ENCODE assay signal across 19 cellular contexts in the genomic region with DNA sequence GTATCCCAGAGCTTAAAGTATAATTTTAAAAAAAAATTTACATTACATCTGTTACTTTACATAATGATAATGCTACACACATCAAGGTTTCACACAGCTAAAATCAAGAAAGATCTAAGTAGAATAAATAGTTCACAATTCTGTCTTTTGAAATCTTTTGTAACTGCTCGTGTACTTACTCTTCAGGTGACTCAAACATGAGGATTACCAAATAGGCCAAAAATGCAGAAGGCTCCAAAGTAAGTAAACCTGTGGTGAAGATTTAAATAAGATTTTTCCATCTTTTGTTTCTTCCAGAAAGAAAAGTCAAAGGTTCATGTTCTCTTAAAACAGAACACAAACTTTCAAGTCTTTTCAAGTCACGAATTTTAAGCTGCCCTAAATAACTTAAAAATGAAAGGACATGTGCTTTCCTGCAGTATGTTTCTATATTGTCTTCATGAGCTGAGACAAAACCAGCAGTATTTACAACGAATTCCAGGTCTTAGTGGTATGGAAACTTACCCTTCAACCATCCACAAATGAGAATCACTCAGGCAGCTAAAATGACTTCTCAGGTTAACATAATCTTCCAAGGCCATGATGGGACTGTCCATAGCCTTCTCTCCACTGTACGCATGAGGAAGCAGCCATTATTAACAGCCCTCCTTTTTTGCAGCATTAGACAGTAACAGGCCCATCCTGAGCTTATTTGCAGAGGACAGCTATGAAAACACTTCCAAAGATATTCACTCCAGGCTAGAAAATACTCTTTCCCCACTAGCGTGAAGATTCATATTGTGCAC.
DNase-seq lines count a peak whose midpoint lies in the region; ATAC-seq, FAIRE-seq and TF ChIP-seq lines count a peak whose summit lies in the region.
"Had no signal": no experiment of that assay in that cellular context is flagged by ENCODE, and none has a peak within 500 bp of the region (broad histone marks: within the 10 kb centered on the region; RNA-seq: fewer than 3 reads in every experiment).

No MANE protein-coding gene starts in this region.

- H3K27ac Mint-ChIP-seq in nephron progenitor cell: peak overlapping the region; percentile 83
- H3K27ac Mint-ChIP-seq: CD14-positive monocyte; CD4-positive, alpha-beta memory T cell; GM23338 had no signal

- no peak for ATAC-seq in GM21390 (IDR thresholded peaks at IDR 0.05; ENCODE audit: unreplicated experiment)
- ATAC-seq: GM23338 had no signal

- TF ChIP-seq CTCF in bronchial epithelial cell (IDR thresholded peaks at IDR 0.05; ENCODE audit: insufficient read depth, low read length, severe bottlenecking) (no peak), nephron progenitor cell (IDR thresholded peaks at IDR 0.05) (no peak)

- peak; percentile 50 for DNase-seq in M059J (ENCODE audit: low read depth)
- DNase-seq in bronchial epithelial cell (ENCODE audit: low read depth): peak; percentile 60
- peak; percentile 5 for DNase-seq in kidney tubule cell (ENCODE audit: low spot score)
- no peak for DNase-seq in nephron progenitor cell
- DNase-seq in Kasumi-1 (lab: John Stamatoyannopoulos, UW): no peak
- no peak for DNase-seq in D341Med (ENCODE audit: low spot score)
- DNase-seq: 8988T; CD4-positive, alpha-beta memory T cell; DND-41; EL; H9; IMR-90 had no signal

- H3K27me3 Mint-ChIP-seq in nephron progenitor cell (ENCODE audit: low read depth, poor library complexity): peaks cover 10% of the 10 kb centered on the region
- H3K27me3 Mint-ChIP-seq: CD4-positive, alpha-beta memory T cell had no signal

- FAIRE-seq in bronchial epithelial cell (lab: Jason Lieb, UNC): no peak
- FAIRE-seq: GM12891, GM19239, HTR-8/SVneo had no signal

- no peak overlapping the region for H3K4me3 ChIP-seq in bronchial epithelial cell (ENCODE audit: low read depth, low read length)
- H3K4me3 ChIP-seq: BLaER1, GM23338 had no signal

- H3K27me3 ChIP-seq in bronchial epithelial cell (ENCODE audit: control insufficient read depth, insufficient read depth, low read length): no peaks in the 10 kb centered on the region
- H3K27me3 ChIP-seq: BLaER1 had no signal

- H3K36me3 Mint-ChIP-seq in nephron progenitor cell (ENCODE audit: low read depth): no peaks in the 10 kb centered on the region
- H3K36me3 Mint-ChIP-seq: CD14-positive monocyte; CD4-positive, alpha-beta memory T cell had no signal

- H3K9me3 Mint-ChIP-seq in nephron progenitor cell: peaks cover 8% of the 10 kb centered on the region
- H3K9me3 Mint-ChIP-seq: GM23338, H9 had no signal

- no peaks in the 10 kb centered on the region for H3K36me3 ChIP-seq in bronchial epithelial cell (ENCODE audit: control insufficient read depth, insufficient read depth, low read length)
- H3K36me3 ChIP-seq: BLaER1 had no signal

- H3K4me3 Mint-ChIP-seq in nephron progenitor cell: no peak overlapping the region
- H3K4me3 Mint-ChIP-seq: CD14-positive monocyte; CD4-positive, alpha-beta memory T cell; GM23338; H9 had no signal

- peaks cover 52% of the 10 kb centered on the region for H3K4me1 Mint-ChIP-seq in nephron progenitor cell
- H3K4me1 Mint-ChIP-seq: CD14-positive monocyte; CD4-positive, alpha-beta memory T cell had no signal

Comparison
In these comparisons a context has a peak if more than half of its experiments do, and no peak if none do; other contexts are left out.
1. DNase-seq: peak in M059J (single experiment), bronchial epithelial cell (single experiment) and kidney tubule cell (single experiment); none in nephron progenitor cell (single experiment), Kasumi-1 (0 of 2) and D341Med (single experiment).